ENCODE assay signal across 8 cellular contexts in the genomic region with DNA sequence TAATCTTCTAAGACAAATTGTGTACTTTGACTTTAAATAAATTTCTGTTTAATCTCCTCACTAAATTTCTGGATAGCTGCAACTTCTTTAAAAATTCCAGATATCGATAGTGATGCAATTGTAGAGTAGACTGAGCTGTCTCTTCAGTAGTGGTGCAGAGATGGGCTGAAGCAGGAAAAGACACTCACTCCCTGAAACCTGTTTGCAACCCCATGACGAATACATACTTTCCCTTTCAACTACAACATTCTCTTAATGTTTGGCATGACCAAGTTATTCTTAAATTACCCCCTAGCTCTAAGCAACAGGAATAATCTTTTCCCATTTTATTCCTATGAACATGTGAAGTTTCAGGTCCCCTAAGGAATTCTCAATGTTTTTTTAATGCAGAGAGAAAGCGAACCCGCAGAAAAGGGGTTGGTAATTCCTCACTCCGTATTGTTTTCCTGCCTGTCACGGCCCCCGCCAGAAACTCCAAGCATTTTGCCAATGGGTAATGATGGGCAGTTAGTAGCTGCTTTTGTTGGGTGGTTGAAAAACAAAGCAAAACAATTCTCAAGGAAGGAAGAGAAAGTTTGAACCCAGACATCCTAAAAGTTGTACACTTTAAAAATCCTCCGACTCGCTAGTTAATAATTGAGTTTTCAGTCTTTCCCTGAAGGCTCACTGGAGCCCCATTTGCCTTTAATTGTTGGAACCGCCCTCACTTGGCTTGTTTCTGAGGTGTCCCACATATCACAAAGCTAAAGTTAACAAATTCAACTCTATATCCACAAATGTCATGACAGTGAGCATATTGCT. TPM values are rescaled to one million over a fixed set of nuclear protein-coding genes. Genes with fewer than 3 reads are reported as not detected.
DNase-seq lines count a peak whose midpoint lies in the region; ATAC-seq and TF ChIP-seq lines count a peak whose summit lies in the region.

No MANE protein-coding gene starts in this region.

- H3K36me3 ChIP-seq in effector memory CD4-positive, alpha-beta T cell (ENCODE audit: control insufficient read depth, insufficient read depth, low read length): no peaks in the 10 kb centered on the region
- H3K36me3 ChIP-seq in Karpas-422 (ENCODE audit: insufficient read depth, low read length): no peaks in the 10 kb centered on the region

- H3K27ac ChIP-seq in coronary artery (peak overlapping the region in 1 of 2 donors; percentile 59), Karpas-422 (ENCODE audit: low read length) (no peak overlapping the region)
- no peak overlapping the region for H3K27ac ChIP-seq in effector memory CD4-positive, alpha-beta T cell (ENCODE audit: insufficient read depth, low read length, poor library complexity, severe bottlenecking)

- no peak for DNase-seq in stimulated activated naive CD8-positive, alpha-beta T cell treated with anti-CD3 and anti-CD28 coated beads, Interleukin-15, Interleukin-2, amounts not matched to agents 100 U/mL and 50 U/mL, for 24 hours
- DNase-seq in coronary artery (ENCODE audit: low spot score): no peak
- DNase-seq in effector memory CD4-positive, alpha-beta T cell: no peak
- DNase-seq in Karpas-422: no peak
- no peak for DNase-seq in hippocampal formation (lab: John Stamatoyannopoulos, UW)

- H3K79me2 ChIP-seq in Karpas-422 (ENCODE audit: low read length): no peaks in the 10 kb centered on the region

- H3K9me2 ChIP-seq in Karpas-422 (replicated peaks; ENCODE audit: insufficient read depth, low read length): no peaks in the 10 kb centered on the region

- H3K36me3 Mint-ChIP-seq in stimulated activated naive CD8-positive, alpha-beta T cell treated with anti-CD3 and anti-CD28 coated beads, Interleukin-15, Interleukin-2, amounts not matched to agents 100 ng/mL and 50 ng/mL, for 24 hours (ENCODE audit: low read depth): no peaks in the 10 kb centered on the region

- H3K9me3 ChIP-seq in mononuclear cell (ENCODE audit: low read depth, low read length) (no peaks in the 10 kb centered on the region), Karpas-422 (ENCODE audit: low read length) (no peaks in the 10 kb centered on the region)
- H3K9me3 ChIP-seq in effector memory CD4-positive, alpha-beta T cell (ENCODE audit: control insufficient read depth, low read length): no peaks in the 10 kb centered on the region

- H4K20me1 ChIP-seq in Karpas-422 (ENCODE audit: insufficient read depth, low read depth, low read length): no peaks in the 10 kb centered on the region

- H3K27ac Mint-ChIP-seq in stimulated activated naive CD8-positive, alpha-beta T cell treated with anti-CD3 and anti-CD28 coated beads, Interleukin-15, Interleukin-2, amounts not matched to agents 100 ng/mL and 50 ng/mL, for 24 hours: no peak overlapping the region

- peaks cover 13% of the 10 kb centered on the region for H3K4me1 Mint-ChIP-seq in stimulated activated naive CD8-positive, alpha-beta T cell treated with anti-CD3 and anti-CD28 coated beads, Interleukin-15, Interleukin-2, amounts not matched to agents 100 ng/mL and 50 ng/mL, for 24 hours (ENCODE audit: low read depth)

- no peak overlapping the region for H3K4me2 ChIP-seq in Karpas-422 (ENCODE audit: low read depth, low read length, poor library complexity, severe bottlenecking)

- H3K4me1 ChIP-seq in mononuclear cell (ENCODE audit: insufficient read depth, low read length) (peaks cover 6% of the 10 kb centered on the region), Karpas-422 (ENCODE audit: low read length) (peaks cover 14% of the 10 kb centered on the region)
- no peaks in the 10 kb centered on the region for H3K4me1 ChIP-seq in effector memory CD4-positive, alpha-beta T cell (ENCODE audit: control insufficient read depth, insufficient read depth, low read length, poor library complexity, severe bottlenecking)

- H3K9ac ChIP-seq in Karpas-422 (ENCODE audit: low read length): no peak overlapping the region

- H3K27me3 Mint-ChIP-seq in stimulated activated naive CD8-positive, alpha-beta T cell treated with anti-CD3 and anti-CD28 coated beads, Interleukin-15, Interleukin-2, amounts not matched to agents 100 ng/mL and 50 ng/mL, for 24 hours: peaks cover 52% of the 10 kb centered on the region

- H3K27me3 ChIP-seq in mononuclear cell (ENCODE audit: insufficient read depth, low read length): peaks cover 26% of the 10 kb centered on the region
- peaks cover 5% of the 10 kb centered on the region for H3K27me3 ChIP-seq in effector memory CD4-positive, alpha-beta T cell (replicated peaks; ENCODE audit: control insufficient read depth, insufficient read depth, low read length, poor library complexity, severe bottlenecking)
- H3K27me3 ChIP-seq in Karpas-422 (ENCODE audit: low read length): no peaks in the 10 kb centered on the region

- no peak for TF ChIP-seq CTCF in coronary artery (IDR thresholded peaks at IDR 0.05)

- peak overlapping the region; percentile 17 for H3K4me3 Mint-ChIP-seq in stimulated activated naive CD8-positive, alpha-beta T cell treated with anti-CD3 and anti-CD28 coated beads, Interleukin-15, Interleukin-2, amounts not matched to agents 100 ng/mL and 50 ng/mL, for 24 hours

- no peak for ATAC-seq in stimulated activated naive CD8-positive, alpha-beta T cell treated with anti-CD3 and anti-CD28 coated beads, Interleukin-15, Interleukin-2, amounts not matched to agents 100 U/mL and 50 U/mL, for 24 hours
- no peak for ATAC-seq in GM19395 (IDR thresholded peaks at IDR 0.05; ENCODE audit: unreplicated experiment)

- H3K4me3 ChIP-seq in coronary artery (peak overlapping the region; percentile 79), mononuclear cell (ENCODE audit: low read length) (peak overlapping the region; percentile 2), Karpas-422 (ENCODE audit: low read length) (no peak overlapping the region)
- no peak overlapping the region for H3K4me3 ChIP-seq in effector memory CD4-positive, alpha-beta T cell (ENCODE audit: insufficient read depth, low read depth, low read length, poor library complexity, severe bottlenecking)

- H2AFZ ChIP-seq in Karpas-422 (ENCODE audit: low read length): no peak overlapping the region

- no peaks in the 10 kb centered on the region for H3K9me3 Mint-ChIP-seq in stimulated activated naive CD8-positive, alpha-beta T cell treated with anti-CD3 and anti-CD28 coated beads, Interleukin-15, Interleukin-2, amounts not matched to agents 100 ng/mL and 50 ng/mL, for 24 hours

RNA-seq across cellular contexts. Expression of a gene that starts 1.2 kb away (rescaled TPM):
- 0.10 TPM for total RNA-seq in mononuclear cell
- 0.29 TPM in 1 of 2 replicates, not detected in the other for total RNA-seq in Karpas-422 (2014; rRNA removed; shearing (Covaris generic); ENCODE audit: low replicate concordance)

Comparison
In these comparisons a context has a peak if more than half of its experiments do, and no peak if none do; other contexts are left out.
1. H3K4me3 ChIP-seq: peak in coronary artery (single experiment) and mononuclear cell (single experiment); none in effector memory CD4-positive, alpha-beta T cell (single experiment) and Karpas-422 (single experiment).